In the genomic region with DNA sequence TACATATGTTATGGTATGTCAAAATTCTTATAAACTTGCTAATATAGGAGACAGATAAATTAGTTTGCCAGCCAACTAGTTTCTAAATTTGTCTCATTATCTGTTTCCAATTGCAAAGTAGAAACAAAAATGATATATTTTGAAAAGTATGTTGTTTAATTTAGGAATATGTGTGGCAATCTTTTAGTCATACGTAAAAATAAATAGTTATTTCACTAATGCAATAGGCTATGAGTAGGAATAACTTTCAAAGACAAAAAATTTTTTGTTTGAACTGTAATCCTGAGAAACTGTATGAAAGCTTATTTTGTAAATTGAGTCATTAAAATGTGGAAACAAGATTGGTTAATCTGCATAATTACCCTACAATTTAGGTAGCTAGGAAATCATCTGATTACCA, we compare ENCODE assay signal across 28 cellular contexts.
"Had no signal": no experiment of that assay in that cellular context is flagged by ENCODE, and none has a peak within 500 bp of the region (broad histone marks: within the 10 kb centered on the region; RNA-seq: fewer than 3 reads in every experiment).

No MANE protein-coding gene starts in this region.

- H3K4me3 ChIP-seq: coronary artery, esophagus muscularis mucosa, heart right ventricle, left lung, neural progenitor cell, prostate gland, right atrium auricular region, smooth muscle cell, suprapubic skin, transverse colon, upper lobe of right lung, vagina had no signal

- H3K9ac ChIP-seq: neural progenitor cell, parathyroid adenoma had no signal

- H3K27ac ChIP-seq: coronary artery, esophagus muscularis mucosa, heart right ventricle, left lung, neural progenitor cell, parathyroid adenoma, prostate gland, right atrium auricular region, suprapubic skin, transverse colon, upper lobe of right lung, vagina had no signal

- H3K79me2 ChIP-seq: parathyroid adenoma had no signal

- H3K27me3 ChIP-seq: esophagus muscularis mucosa, heart right ventricle, left lung, neural progenitor cell, right atrium auricular region, suprapubic skin, transverse colon, upper lobe of right lung, vagina had no signal

- H3K9me3 ChIP-seq: prostate gland, suprapubic skin, transverse colon, upper lobe of right lung had no signal

- H3K4me2 ChIP-seq: neural progenitor cell, smooth muscle cell had no signal

- H3K36me3 ChIP-seq: esophagus muscularis mucosa, heart right ventricle, left lung, neural progenitor cell, prostate gland, right atrium auricular region, suprapubic skin, transverse colon, upper lobe of right lung, vagina had no signal

- DNase-seq: dermis blood vessel endothelial cell; effector memory CD4-positive, alpha-beta T cell; foreskin melanocyte; glutamatergic neuron; heart right ventricle; hippocampal formation; left cardiac atrium; left lung; mesenchymal stem cell; naive thymus-derived CD4-positive, alpha-beta T cell; stimulated activated CD4-positive, alpha-beta T cell treated with anti-CD3 and anti-CD28 coated beads, Interleukin-12 subunit alpha, Interleukin-12 subunit beta, amount 100 ng/mL, for 4 hours; stimulated activated CD4-positive, alpha-beta T cell treated with anti-CD3 and anti-CD28 coated beads, Interleukin-1b, Interleukin-23, amount 100 ng/mL, for 48 hours; stimulated activated CD4-positive, alpha-beta T cell treated with anti-CD3 and anti-CD28 coated beads, Interleukin-4, amount 100 ng/mL, for 1 hour; stimulated activated CD8-positive, alpha-beta memory T cell treated with anti-CD3 and anti-CD28 coated beads, Interleukin-4, amount 100 ng/mL, for 48 hours; stimulated activated naive CD4-positive, alpha-beta T cell; stimulated activated naive CD8-positive, alpha-beta T cell treated with anti-CD3 and anti-CD28 coated beads, Interleukin-15, amount 100 ng/mL, for 72 hours; transverse colon; upper lobe of right lung had no signal

- H3K4me1 ChIP-seq: esophagus muscularis mucosa, heart right ventricle, left lung, neural progenitor cell, parathyroid adenoma, prostate gland, right atrium auricular region, suprapubic skin, transverse colon, upper lobe of right lung, vagina had no signal

- ATAC-seq: heart right ventricle; left cardiac atrium; left lung; naive thymus-derived CD4-positive, alpha-beta T cell; sciatic nerve; stimulated activated naive CD8-positive, alpha-beta T cell treated with anti-CD3 and anti-CD28 coated beads, Interleukin-15, amount 100 ng/mL, for 72 hours; upper lobe of right lung had no signal

- H2AFZ ChIP-seq: neural progenitor cell, parathyroid adenoma had no signal
